In the genomic region with DNA sequence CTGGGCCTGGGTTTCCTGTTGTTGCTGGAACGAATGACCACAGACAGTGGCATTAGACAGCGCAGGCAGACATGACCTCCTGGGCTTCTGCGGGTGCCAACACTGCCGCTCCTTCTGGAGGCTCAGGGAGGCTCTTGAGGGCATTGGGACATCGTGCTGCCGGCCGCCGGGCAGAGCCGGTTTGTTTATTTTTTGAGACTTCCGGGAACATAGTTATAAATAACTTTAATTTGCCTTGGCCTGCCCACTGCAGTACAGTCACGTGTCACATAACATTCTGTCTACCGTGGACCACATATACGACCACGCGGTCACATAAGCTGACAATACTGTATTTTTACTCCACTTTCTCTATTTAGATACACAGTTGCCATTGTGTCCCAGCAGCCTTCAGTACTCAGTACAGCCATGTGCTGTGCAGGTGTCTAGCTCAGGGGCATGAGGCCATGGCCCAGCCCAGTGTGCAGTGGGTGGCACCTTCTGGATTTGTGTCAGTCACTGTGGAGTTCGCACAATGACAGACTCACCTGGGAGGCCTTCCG, we compare ENCODE assay signal across 1 cellular context.
TF ChIP-seq lines count a peak whose summit lies in the region.

No MANE protein-coding gene starts in this region.

TF ChIP-seq in SK-N-SH, 30 proteins besides CTCF, POLR2A, EP300 and RAD21 (continued from another document):
- TF ChIP-seq, protein P1, sequence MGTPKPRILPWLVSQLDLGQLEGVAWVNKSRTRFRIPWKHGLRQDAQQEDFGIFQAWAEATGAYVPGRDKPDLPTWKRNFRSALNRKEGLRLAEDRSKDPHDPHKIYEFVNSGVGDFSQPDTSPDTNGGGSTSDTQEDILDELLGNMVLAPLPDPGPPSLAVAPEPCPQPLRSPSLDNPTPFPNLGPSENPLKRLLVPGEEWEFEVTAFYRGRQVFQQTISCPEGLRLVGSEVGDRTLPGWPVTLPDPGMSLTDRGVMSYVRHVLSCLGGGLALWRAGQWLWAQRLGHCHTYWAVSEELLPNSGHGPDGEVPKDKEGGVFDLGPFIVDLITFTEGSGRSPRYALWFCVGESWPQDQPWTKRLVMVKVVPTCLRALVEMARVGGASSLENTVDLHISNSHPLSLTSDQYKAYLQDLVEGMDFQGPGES (IDR thresholded peaks at IDR 0.05; ENCODE audit: low read depth, low read length) = no peak
- TF ChIP-seq, protein P2, sequence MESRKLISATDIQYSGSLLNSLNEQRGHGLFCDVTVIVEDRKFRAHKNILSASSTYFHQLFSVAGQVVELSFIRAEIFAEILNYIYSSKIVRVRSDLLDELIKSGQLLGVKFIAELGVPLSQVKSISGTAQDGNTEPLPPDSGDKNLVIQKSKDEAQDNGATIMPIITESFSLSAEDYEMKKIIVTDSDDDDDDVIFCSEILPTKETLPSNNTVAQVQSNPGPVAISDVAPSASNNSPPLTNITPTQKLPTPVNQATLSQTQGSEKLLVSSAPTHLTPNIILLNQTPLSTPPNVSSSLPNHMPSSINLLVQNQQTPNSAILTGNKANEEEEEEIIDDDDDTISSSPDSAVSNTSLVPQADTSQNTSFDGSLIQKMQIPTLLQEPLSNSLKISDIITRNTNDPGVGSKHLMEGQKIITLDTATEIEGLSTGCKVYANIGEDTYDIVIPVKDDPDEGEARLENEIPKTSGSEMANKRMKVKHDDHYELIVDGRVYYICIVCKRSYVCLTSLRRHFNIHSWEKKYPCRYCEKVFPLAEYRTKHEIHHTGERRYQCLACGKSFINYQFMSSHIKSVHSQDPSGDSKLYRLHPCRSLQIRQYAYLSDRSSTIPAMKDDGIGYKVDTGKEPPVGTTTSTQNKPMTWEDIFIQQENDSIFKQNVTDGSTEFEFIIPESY (IDR thresholded peaks at IDR 0.05; ENCODE audit: borderline replicate concordance, low read depth) = no peak
- TF ChIP-seq EZH2phosphoT487 (IDR thresholded peaks at IDR 0.05; ENCODE audit: borderline replicate concordance, low read depth) (no peak), RCOR1 (IDR thresholded peaks at IDR 0.05; ENCODE audit: low read length) (no peak), SMC3 (IDR thresholded peaks at IDR 0.05; ENCODE audit: low read depth, low read length) (no peak), NFIC (IDR thresholded peaks at IDR 0.05; ENCODE audit: borderline replicate concordance) (no peak)
- TF ChIP-seq, protein P3, sequence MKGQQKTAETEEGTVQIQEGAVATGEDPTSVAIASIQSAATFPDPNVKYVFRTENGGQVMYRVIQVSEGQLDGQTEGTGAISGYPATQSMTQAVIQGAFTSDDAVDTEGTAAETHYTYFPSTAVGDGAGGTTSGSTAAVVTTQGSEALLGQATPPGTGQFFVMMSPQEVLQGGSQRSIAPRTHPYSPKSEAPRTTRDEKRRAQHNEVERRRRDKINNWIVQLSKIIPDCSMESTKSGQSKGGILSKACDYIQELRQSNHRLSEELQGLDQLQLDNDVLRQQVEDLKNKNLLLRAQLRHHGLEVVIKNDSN (IDR thresholded peaks at IDR 0.05; ENCODE audit: borderline replicate concordance, low read depth) = no peak
